1 cellular context compared by ENCODE assay signal in the genomic region with DNA sequence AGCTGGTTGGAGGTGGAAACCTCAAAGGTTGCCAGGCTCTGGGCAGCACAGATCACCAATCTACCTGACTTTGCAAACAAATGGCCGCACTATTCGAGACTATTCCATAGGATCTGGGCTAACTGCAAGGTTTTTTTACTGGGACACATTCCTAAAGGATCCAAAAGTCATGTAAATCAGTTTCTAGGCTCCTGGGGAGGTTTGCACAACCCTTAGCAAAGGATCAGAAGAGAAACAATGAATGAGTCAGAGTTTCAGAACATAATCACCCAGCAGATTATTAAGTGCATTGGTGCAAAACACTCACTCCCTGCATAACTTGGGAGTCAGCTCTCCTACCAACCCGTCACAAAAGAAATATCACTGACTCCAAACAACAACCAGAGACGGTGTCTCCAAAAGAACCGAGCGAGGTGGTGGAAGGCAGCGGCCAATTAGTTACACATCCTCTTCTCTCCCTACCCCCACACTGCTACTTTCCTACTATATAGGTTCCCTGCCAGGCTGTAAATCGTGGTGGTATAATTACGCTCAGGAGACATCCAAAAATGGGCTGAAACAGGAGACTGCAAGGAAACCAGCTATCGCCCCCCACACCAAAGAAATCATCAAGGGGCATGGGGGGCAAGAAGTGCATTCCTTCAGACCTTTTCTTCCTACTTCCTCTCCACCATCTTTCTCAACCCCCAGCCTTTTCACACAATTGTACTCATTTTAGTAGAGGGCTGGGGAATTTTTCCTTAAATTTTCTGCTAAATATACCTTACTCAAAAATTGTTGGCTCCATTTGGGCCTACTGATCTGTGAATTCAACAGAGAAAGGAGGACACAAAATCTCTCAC.
TF ChIP-seq lines count a peak whose summit lies in the region.

No MANE protein-coding gene starts in this region.

TF ChIP-seq in K562, 482 proteins besides CTCF, POLR2A, EP300 and RAD21 (continued from another document and continues in another):
- TF ChIP-seq, protein P1, sequence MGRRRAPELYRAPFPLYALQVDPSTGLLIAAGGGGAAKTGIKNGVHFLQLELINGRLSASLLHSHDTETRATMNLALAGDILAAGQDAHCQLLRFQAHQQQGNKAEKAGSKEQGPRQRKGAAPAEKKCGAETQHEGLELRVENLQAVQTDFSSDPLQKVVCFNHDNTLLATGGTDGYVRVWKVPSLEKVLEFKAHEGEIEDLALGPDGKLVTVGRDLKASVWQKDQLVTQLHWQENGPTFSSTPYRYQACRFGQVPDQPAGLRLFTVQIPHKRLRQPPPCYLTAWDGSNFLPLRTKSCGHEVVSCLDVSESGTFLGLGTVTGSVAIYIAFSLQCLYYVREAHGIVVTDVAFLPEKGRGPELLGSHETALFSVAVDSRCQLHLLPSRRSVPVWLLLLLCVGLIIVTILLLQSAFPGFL (CRISPR knock-in tag; IDR thresholded peaks at IDR 0.05) = no peak
- TF ChIP-seq, protein P2, sequence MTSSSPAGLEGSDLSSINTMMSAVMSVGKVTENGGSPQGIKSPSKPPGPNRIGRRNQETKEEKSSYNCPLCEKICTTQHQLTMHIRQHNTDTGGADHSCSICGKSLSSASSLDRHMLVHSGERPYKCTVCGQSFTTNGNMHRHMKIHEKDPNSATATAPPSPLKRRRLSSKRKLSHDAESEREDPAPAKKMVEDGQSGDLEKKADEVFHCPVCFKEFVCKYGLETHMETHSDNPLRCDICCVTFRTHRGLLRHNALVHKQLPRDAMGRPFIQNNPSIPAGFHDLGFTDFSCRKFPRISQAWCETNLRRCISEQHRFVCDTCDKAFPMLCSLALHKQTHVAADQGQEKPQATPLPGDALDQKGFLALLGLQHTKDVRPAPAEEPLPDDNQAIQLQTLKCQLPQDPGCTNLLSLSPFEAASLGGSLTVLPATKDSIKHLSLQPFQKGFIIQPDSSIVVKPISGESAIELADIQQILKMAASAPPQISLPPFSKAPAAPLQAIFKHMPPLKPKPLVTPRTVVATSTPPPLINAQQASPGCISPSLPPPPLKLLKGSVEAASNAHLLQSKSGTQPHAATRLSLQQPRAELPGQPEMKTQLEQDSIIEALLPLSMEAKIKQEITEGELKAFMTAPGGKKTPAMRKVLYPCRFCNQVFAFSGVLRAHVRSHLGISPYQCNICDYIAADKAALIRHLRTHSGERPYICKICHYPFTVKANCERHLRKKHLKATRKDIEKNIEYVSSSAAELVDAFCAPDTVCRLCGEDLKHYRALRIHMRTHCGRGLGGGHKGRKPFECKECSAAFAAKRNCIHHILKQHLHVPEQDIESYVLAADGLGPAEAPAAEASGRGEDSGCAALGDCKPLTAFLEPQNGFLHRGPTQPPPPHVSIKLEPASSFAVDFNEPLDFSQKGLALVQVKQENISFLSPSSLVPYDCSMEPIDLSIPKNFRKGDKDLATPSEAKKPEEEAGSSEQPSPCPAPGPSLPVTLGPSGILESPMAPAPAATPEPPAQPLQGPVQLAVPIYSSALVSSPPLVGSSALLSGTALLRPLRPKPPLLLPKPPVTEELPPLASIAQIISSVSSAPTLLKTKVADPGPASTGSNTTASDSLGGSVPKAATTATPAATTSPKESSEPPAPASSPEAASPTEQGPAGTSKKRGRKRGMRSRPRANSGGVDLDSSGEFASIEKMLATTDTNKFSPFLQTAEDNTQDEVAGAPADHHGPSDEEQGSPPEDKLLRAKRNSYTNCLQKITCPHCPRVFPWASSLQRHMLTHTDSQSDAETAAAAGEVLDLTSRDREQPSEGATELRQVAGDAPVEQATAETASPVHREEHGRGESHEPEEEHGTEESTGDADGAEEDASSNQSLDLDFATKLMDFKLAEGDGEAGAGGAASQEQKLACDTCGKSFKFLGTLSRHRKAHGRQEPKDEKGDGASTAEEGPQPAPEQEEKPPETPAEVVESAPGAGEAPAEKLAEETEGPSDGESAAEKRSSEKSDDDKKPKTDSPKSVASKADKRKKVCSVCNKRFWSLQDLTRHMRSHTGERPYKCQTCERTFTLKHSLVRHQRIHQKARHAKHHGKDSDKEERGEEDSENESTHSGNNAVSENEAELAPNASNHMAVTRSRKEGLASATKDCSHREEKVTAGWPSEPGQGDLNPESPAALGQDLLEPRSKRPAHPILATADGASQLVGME (CRISPR knock-in tag; IDR thresholded peaks at IDR 0.05) = no peak
- TF ChIP-seq, protein P3, sequence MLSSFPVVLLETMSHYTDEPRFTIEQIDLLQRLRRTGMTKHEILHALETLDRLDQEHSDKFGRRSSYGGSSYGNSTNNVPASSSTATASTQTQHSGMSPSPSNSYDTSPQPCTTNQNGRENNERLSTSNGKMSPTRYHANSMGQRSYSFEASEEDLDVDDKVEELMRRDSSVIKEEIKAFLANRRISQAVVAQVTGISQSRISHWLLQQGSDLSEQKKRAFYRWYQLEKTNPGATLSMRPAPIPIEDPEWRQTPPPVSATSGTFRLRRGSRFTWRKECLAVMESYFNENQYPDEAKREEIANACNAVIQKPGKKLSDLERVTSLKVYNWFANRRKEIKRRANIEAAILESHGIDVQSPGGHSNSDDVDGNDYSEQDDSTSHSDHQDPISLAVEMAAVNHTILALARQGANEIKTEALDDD (IDR thresholded peaks at IDR 0.05) = peak; percentile 39; the same call in 1 of the 2 replicates
- TF ChIP-seq ZC3H4 (CRISPR knock-in tag; IDR thresholded peaks at IDR 0.05; ENCODE audit: borderline replicate concordance) (no peak), SAP30 (IDR thresholded peaks at IDR 0.05; ENCODE audit: borderline replicate concordance, insufficient read depth, low read depth, low read length, poor library complexity, severe bottlenecking) (no peak), CBX1 (IDR thresholded peaks at IDR 0.05; ENCODE audit: low read depth) (no peak), USF2 (CRISPR knock-in tag; IDR thresholded peaks at IDR 0.05) (no peak), CBX2 (IDR thresholded peaks at IDR 0.05; ENCODE audit: insufficient read depth, low read length, poor library complexity, severe bottlenecking) (no peak), LEF1 (IDR thresholded peaks at IDR 0.05) (no peak), KDM1A (IDR thresholded peaks at IDR 0.05) (peak; percentile 30 to 72; a peak in 3 of 4 replicates), MEIS2 (IDR thresholded peaks at IDR 0.05; ENCODE audit: partially characterized antibody) (no peak), LARP7 (IDR thresholded peaks at IDR 0.05) (no peak), GABPB1 (CRISPR knock-in tag; IDR thresholded peaks at IDR 0.05) (no peak), NFRKB (IDR thresholded peaks at IDR 0.05; ENCODE audit: low read depth) (no peak), MTF1 (CRISPR knock-in tag; IDR thresholded peaks at IDR 0.05; ENCODE audit: borderline replicate concordance) (no peak), ZNF146 (CRISPR knock-in tag; IDR thresholded peaks at IDR 0.05; ENCODE audit: unreplicated experiment) (no peak), HMG20A (CRISPR knock-in tag; conservative IDR thresholded peaks at IDR 0.05) (no peak), VEZF1 (CRISPR knock-in tag; IDR thresholded peaks at IDR 0.05) (no peak), HIVEP1 (CRISPR knock-in tag; IDR thresholded peaks at IDR 0.05) (no peak), MCM2 (IDR thresholded peaks at IDR 0.05; ENCODE audit: low read depth) (no peak), TOE1 (IDR thresholded peaks at IDR 0.05; ENCODE audit: borderline replicate concordance) (no peak), TOE1 (CRISPR knock-in tag; IDR thresholded peaks at IDR 0.05; ENCODE audit: borderline replicate concordance, low read depth) (0 out of 2 replicates have a peak, but pooled peaks have one; percentile 59), FOXO4 (CRISPR knock-in tag; IDR thresholded peaks at IDR 0.05) (no peak), SMARCA4 (IDR thresholded peaks at IDR 0.05) (no peak), SUPT5H (IDR thresholded peaks at IDR 0.05) (no peak), ETV5 (CRISPR knock-in tag; IDR thresholded peaks at IDR 0.05; ENCODE audit: low read depth) (no peak), E2F3 (CRISPR knock-in tag; IDR thresholded peaks at IDR 0.05) (no peak), PBX2 (CRISPR knock-in tag; IDR thresholded peaks at IDR 0.05; ENCODE audit: low read depth) (no peak), PBX2 (tag; conservative IDR thresholded peaks at IDR 0.05; ENCODE audit: low read depth) (no peak), ZNF121 (CRISPR knock-in tag; conservative IDR thresholded peaks at IDR 0.05) (no peak), RBBP5 (IDR thresholded peaks at IDR 0.05; ENCODE audit: borderline replicate concordance, insufficient read depth, low read length, poor library complexity, severe bottlenecking) (peak; percentile 33), RCOR1 (IDR thresholded peaks at IDR 0.05; ENCODE audit: borderline replicate concordance in 1 of 2, low read depth in 2 of 2, low read length in 2 of 2) (no peak), KHSRP (IDR thresholded peaks at IDR 0.05) (no peak), ETV6 (IDR thresholded peaks at IDR 0.05; ENCODE audit: borderline replicate concordance in 1 of 2, low read depth in 2 of 2, low read length in 1 of 2) (0 out of 4 replicates have a peak, but pooled peaks of 1 of the 2 experiments have one; percentile 9), ETV6 (CRISPR knock-in tag; IDR thresholded peaks at IDR 0.05; ENCODE audit: borderline replicate concordance) (no peak), ATF7 (IDR thresholded peaks at IDR 0.05) (no peak), ZNF785 (CRISPR knock-in tag; IDR thresholded peaks at IDR 0.05) (no peak), HMG20B (CRISPR knock-in tag; IDR thresholded peaks at IDR 0.05) (no peak), CEBPG (CRISPR knock-in tag; IDR thresholded peaks at IDR 0.05) (peak; percentile 6; the same call in 1 of the 2 replicates), CEBPG (tag; conservative IDR thresholded peaks at IDR 0.05 in 1 of 2, IDR thresholded peaks at IDR 0.05 in 1 of 2) (0 out of 4 replicates have a peak, but pooled peaks of 1 of the 2 experiments have one; percentile 13)
- TF ChIP-seq, protein P4, sequence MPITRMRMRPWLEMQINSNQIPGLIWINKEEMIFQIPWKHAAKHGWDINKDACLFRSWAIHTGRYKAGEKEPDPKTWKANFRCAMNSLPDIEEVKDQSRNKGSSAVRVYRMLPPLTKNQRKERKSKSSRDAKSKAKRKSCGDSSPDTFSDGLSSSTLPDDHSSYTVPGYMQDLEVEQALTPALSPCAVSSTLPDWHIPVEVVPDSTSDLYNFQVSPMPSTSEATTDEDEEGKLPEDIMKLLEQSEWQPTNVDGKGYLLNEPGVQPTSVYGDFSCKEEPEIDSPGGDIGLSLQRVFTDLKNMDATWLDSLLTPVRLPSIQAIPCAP (CRISPR knock-in tag; IDR thresholded peaks at IDR 0.05; ENCODE audit: borderline replicate concordance) = no peak
- TF ChIP-seq, protein P5, sequence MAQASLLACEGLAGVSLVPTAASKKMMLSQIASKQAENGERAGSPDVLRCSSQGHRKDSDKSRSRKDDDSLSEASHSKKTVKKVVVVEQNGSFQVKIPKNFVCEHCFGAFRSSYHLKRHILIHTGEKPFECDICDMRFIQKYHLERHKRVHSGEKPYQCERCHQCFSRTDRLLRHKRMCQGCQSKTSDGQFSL (CRISPR knock-in tag; IDR thresholded peaks at IDR 0.05) = no peak
- TF ChIP-seq, protein P5 (tag; IDR thresholded peaks at IDR 0.05) = no peak
